In the genomic region with DNA sequence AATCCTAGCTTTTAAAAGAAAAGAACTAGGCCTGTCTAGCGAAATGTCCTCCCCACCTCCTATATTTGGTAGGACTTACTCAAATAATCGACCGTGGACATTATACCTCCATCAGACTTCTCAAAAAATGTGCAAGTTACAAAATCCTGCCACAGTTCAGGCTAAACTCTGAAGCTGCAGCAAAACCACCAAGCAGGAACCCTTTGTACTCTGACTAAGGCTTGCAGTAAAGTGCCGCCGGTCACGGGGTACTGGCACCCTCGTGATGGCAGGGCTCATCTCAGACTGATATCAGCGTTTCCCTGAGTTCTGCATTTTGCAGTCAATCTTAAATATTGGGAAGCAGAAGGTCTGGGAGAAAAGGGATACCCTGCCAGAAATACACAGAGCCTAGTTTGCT, we compare ENCODE assay signal across 10 cellular contexts. TPM values are rescaled to one million over a fixed set of nuclear protein-coding genes. Genes with fewer than 3 reads are reported as not detected.
DNase-seq lines count a peak whose midpoint lies in the region; ATAC-seq and TF ChIP-seq lines count a peak whose summit lies in the region.
"Had no signal": no experiment of that assay in that cellular context is flagged by ENCODE, and none has a peak within 500 bp of the region (broad histone marks: within the 10 kb centered on the region; RNA-seq: fewer than 3 reads in every experiment).

No MANE protein-coding gene starts in this region.

- ATAC-seq in activated naive CD8-positive, alpha-beta T cell treated with anti-CD3 and anti-CD28 coated beads, Interleukin-2, amount 50 U/mL, for 24 hours = peak; percentile 96
- ATAC-seq in right lobe of liver = peak; percentile 69 to 94 (median 86)
- peak; percentile 67 for ATAC-seq in stimulated activated effector memory CD8-positive, alpha-beta T cell treated with anti-CD3 and anti-CD28 coated beads, Interleukin-12 subunit alpha, Interleukin-12 subunit beta, amount 100 ng/mL, for 72 hours
- no peak for ATAC-seq in HG03520 (IDR thresholded peaks at IDR 0.05; ENCODE audit: unreplicated experiment)
- ATAC-seq in HG02798 (IDR thresholded peaks at IDR 0.05; ENCODE audit: poor library complexity, unreplicated experiment) = no peak
- ATAC-seq: A549, K562 had no signal

- H3K4me1 Mint-ChIP-seq in activated naive CD8-positive, alpha-beta T cell treated with anti-CD3 and anti-CD28 coated beads, Interleukin-2, amount 50 U/mL, for 24 hours = peaks cover 38% of the 10 kb centered on the region
- no peaks in the 10 kb centered on the region for H3K4me1 Mint-ChIP-seq in stimulated activated effector memory CD8-positive, alpha-beta T cell treated with anti-CD3 and anti-CD28 coated beads, Interleukin-12 subunit alpha, Interleukin-12 subunit beta, amount 100 ng/mL, for 72 hours

- DNase-seq in NCI-H524 (lab: John Stamatoyannopoulos, UW) (peak; percentile 23 to 48), NCI-H524 treated with DMSO at 0.1 percent for 48 hours (lab: John Stamatoyannopoulos, UW) (no peak), right lobe of liver (peak; percentile 60 to 72 (median 66)), HT-29 (ENCODE audit: low spot score) (no peak)
- DNase-seq in activated naive CD8-positive, alpha-beta T cell treated with anti-CD3 and anti-CD28 coated beads, Interleukin-2, amount 50 U/mL, for 24 hours = peak; percentile 48
- DNase-seq in stimulated activated effector memory CD8-positive, alpha-beta T cell treated with anti-CD3 and anti-CD28 coated beads, Interleukin-12 subunit alpha, Interleukin-12 subunit beta, amount 100 ng/mL, for 72 hours (ENCODE audit: low spot score in 2 of 2) = no peak

- H3K27me3 Mint-ChIP-seq in activated naive CD8-positive, alpha-beta T cell treated with anti-CD3 and anti-CD28 coated beads, Interleukin-2, amount 50 U/mL, for 24 hours = no peaks in the 10 kb centered on the region

- 55% methylated on average over 8 of the region's 8 CpGs for WGBS in right lobe of liver (ENCODE audit: insufficient coverage, low coverage, low lambda C conversion rate, missing lambda C conversion rate)

- peaks cover 16% of the 10 kb centered on the region for H3K36me3 Mint-ChIP-seq in activated naive CD8-positive, alpha-beta T cell treated with anti-CD3 and anti-CD28 coated beads, Interleukin-2, amount 50 U/mL, for 24 hours (ENCODE audit: low read depth)
- H3K36me3 Mint-ChIP-seq in stimulated activated effector memory CD8-positive, alpha-beta T cell treated with anti-CD3 and anti-CD28 coated beads, Interleukin-12 subunit alpha, Interleukin-12 subunit beta, amount 100 ng/mL, for 72 hours = peaks cover 65% of the 10 kb centered on the region

- no peak overlapping the region for H3K4me3 ChIP-seq in right lobe of liver
- H3K4me3 ChIP-seq: A549, K562 had no signal

- intact Hi-C loops in right lobe of liver (cut with DNase I) = no loop called here

- peak; percentile 38 for TF ChIP-seq POLR2A in right lobe of liver (IDR thresholded peaks at IDR 0.05)

- H3K4me3 Mint-ChIP-seq in activated naive CD8-positive, alpha-beta T cell treated with anti-CD3 and anti-CD28 coated beads, Interleukin-2, amount 50 U/mL, for 24 hours = peak overlapping the region; percentile 34
- no peak overlapping the region for H3K4me3 Mint-ChIP-seq in stimulated activated effector memory CD8-positive, alpha-beta T cell treated with anti-CD3 and anti-CD28 coated beads, Interleukin-12 subunit alpha, Interleukin-12 subunit beta, amount 100 ng/mL, for 72 hours

- H3K4me1 ChIP-seq in right lobe of liver = no peaks in the 10 kb centered on the region
- H3K4me1 ChIP-seq: A549 had no signal

- H3K27me3 ChIP-seq in right lobe of liver = no peaks in the 10 kb centered on the region

- H3K9me3 ChIP-seq in right lobe of liver = no peaks in the 10 kb centered on the region
- H3K9me3 ChIP-seq: A549 had no signal

- peak overlapping the region; percentile 72 for H3K27ac Mint-ChIP-seq in activated naive CD8-positive, alpha-beta T cell treated with anti-CD3 and anti-CD28 coated beads, Interleukin-2, amount 50 U/mL, for 24 hours
- H3K27ac Mint-ChIP-seq in stimulated activated effector memory CD8-positive, alpha-beta T cell treated with anti-CD3 and anti-CD28 coated beads, Interleukin-12 subunit alpha, Interleukin-12 subunit beta, amount 100 ng/mL, for 72 hours = no peak overlapping the region

- no peak for TF ChIP-seq CTCF in right lobe of liver (IDR thresholded peaks at IDR 0.05)

- peaks cover 0 to 23% (median 5%) of the 10 kb centered on the region in 4 donors for H3K36me3 ChIP-seq in right lobe of liver

- H3K9me3 Mint-ChIP-seq in activated naive CD8-positive, alpha-beta T cell treated with anti-CD3 and anti-CD28 coated beads, Interleukin-2, amount 50 U/mL, for 24 hours = no peaks in the 10 kb centered on the region
- H3K9me3 Mint-ChIP-seq in stimulated activated effector memory CD8-positive, alpha-beta T cell treated with anti-CD3 and anti-CD28 coated beads, Interleukin-12 subunit alpha, Interleukin-12 subunit beta, amount 100 ng/mL, for 72 hours = no peaks in the 10 kb centered on the region

- H3K27ac ChIP-seq in right lobe of liver = peak overlapping the region in 1 of 3 donors; percentile 47
- H3K27ac ChIP-seq: A549 had no signal

RNA-seq across cellular contexts. Expression of a gene that starts 17.1 kb away (rescaled TPM):
- 10 to 100 TPM; 27.8 to 51.6 (median 34.2) TPM for total RNA-seq in right lobe of liver
- total RNA-seq in HT-29 (2014; rRNA removed; shearing (Covaris generic)) = 20.1 and 42.9 TPM in 2 replicates

RNA-seq across cellular contexts. Expression of a gene that starts 39.1 kb away (rescaled TPM):
- 10 to 100 TPM; 22.1 to 35.6 (median 30.4) TPM for total RNA-seq in right lobe of liver
- 36.8 and 47.1 TPM in 2 replicates for total RNA-seq in HT-29 (2014; rRNA removed; shearing (Covaris generic))

RNA-seq across cellular contexts. Expression of a gene that starts 56.7 kb away (rescaled TPM):
- not detected for total RNA-seq in right lobe of liver
- not detected in 2 replicates for total RNA-seq in HT-29 (2014; rRNA removed; shearing (Covaris generic))
- total RNA-seq: K562 had no signal

Comparison
In these comparisons a context has a peak if more than half of its experiments do, and no peak if none do; other contexts are left out.
1. DNase-seq: peak in NCI-H524 (2 of 2), activated naive CD8-positive, alpha-beta T cell treated with anti-CD3 and anti-CD28 coated beads, Interleukin-2, amount 50 U/mL, for 24 hours (single experiment) and right lobe of liver (3 of 3); none in NCI-H524 treated with DMSO at 0.1 percent for 48 hours (single experiment), stimulated activated effector memory CD8-positive, alpha-beta T cell treated with anti-CD3 and anti-CD28 coated beads, Interleukin-12 subunit alpha, Interleukin-12 subunit beta, amount 100 ng/mL, for 72 hours (0 of 2) and HT-29 (single experiment).
2. ATAC-seq: peak in activated naive CD8-positive, alpha-beta T cell treated with anti-CD3 and anti-CD28 coated beads, Interleukin-2, amount 50 U/mL, for 24 hours (single experiment), right lobe of liver (4 of 4) and stimulated activated effector memory CD8-positive, alpha-beta T cell treated with anti-CD3 and anti-CD28 coated beads, Interleukin-12 subunit alpha, Interleukin-12 subunit beta, amount 100 ng/mL, for 72 hours (single experiment); none in HG03520 (single experiment) and HG02798 (single experiment).